Comparison of ENCODE assay signal across 10 cellular contexts in genomic region chr2:63059434-63060078, GRCh38. TPM values are rescaled to one million over a fixed set of nuclear protein-coding genes. Genes with fewer than 3 reads are reported as not detected.
DNase-seq lines count a peak whose midpoint lies in the region; ATAC-seq and TF ChIP-seq lines count a peak whose summit lies in the region.
"Had no signal": no experiment of that assay in that cellular context is flagged by ENCODE, and none has a peak within 500 bp of the region (broad histone marks: within the 10 kb centered on the region; RNA-seq: fewer than 3 reads in every experiment).

No MANE protein-coding gene starts in this region.

- H3K4me3 ChIP-seq in Panc1 (ENCODE audit: low read depth in 2 of 2, low read length in 2 of 2): peak overlapping the region; percentile 30 to 45
- H3K4me3 ChIP-seq in iPS-15b (ENCODE audit: low read depth, low read length): peak overlapping the region; percentile 46
- H3K4me3 ChIP-seq in skeletal muscle satellite cell (ENCODE audit: low read length): no peak overlapping the region
- H3K4me3 ChIP-seq in prostate gland: no peak overlapping the region

- WGBS in prostate gland: 4% methylated on average over 49 of the region's 54 CpGs

- H3K9ac ChIP-seq in iPS-15b (ENCODE audit: low read depth, low read length) (no peak overlapping the region), skeletal muscle satellite cell (ENCODE audit: low read depth, low read length) (no peak overlapping the region)

- in situ Hi-C loops in Panc1 (cut with HindIII; ENCODE audit: low pct_unique_long_range_greater_than_20kb, low sequenced_read_pairs): no loop called here

- no peaks in the 10 kb centered on the region for H3K36me3 Mint-ChIP-seq in activated CD4-positive, alpha-beta T cell treated with anti-CD3 and anti-CD28 coated beads for 36 hours (ENCODE audit: low read depth)

- CTCF ChIA-PET in activated CD4-positive, alpha-beta T cell treated with anti-CD3 and anti-CD28 coated beads for 36 hours (lab: Charles Lee): no interaction called here
- CTCF ChIA-PET in Panc1 (lab: Charles Lee): no interaction called here

- H3K9me3 ChIP-seq in Panc1 (ENCODE audit: control insufficient read depth, insufficient read depth, low read depth, low read length) (no peaks in the 10 kb centered on the region), iPS-15b (ENCODE audit: control insufficient read depth, insufficient read depth, low read length) (no peaks in the 10 kb centered on the region), skeletal muscle satellite cell (replicated peaks; ENCODE audit: low read length) (peaks cover 2% of the 10 kb centered on the region), prostate gland (no peaks in the 10 kb centered on the region)

- no peak overlapping the region for H3K27ac Mint-ChIP-seq in activated CD4-positive, alpha-beta T cell treated with anti-CD3 and anti-CD28 coated beads for 36 hours

- peaks cover 70% of the 10 kb centered on the region for H3K27me3 Mint-ChIP-seq in activated CD4-positive, alpha-beta T cell treated with anti-CD3 and anti-CD28 coated beads for 36 hours

- H3K27ac ChIP-seq in Panc1 (ENCODE audit: low read length): no peak overlapping the region
- no peak overlapping the region for H3K27ac ChIP-seq in prostate gland
- H3K27ac ChIP-seq: adrenal gland had no signal

- intact Hi-C loops in activated CD4-positive, alpha-beta T cell treated with anti-CD3 and anti-CD28 coated beads for 36 hours (cut with DNase I, micrococcal nuclease): loop anchor here in 1 of 2 experiments (10.0 kb wide), 2 partner anchors 275 to 375 kb away; no protein-coding TSS in a partner anchor
- intact Hi-C loops in Panc1 (cut with micrococcal nuclease; ENCODE audit: unreplicated experiment) (no loop called here), prostate gland (cut with DNase I) (no loop called here)

- no peak for TF ChIP-seq POLR2A in prostate gland (IDR thresholded peaks at IDR 0.05)

- no peaks in the 10 kb centered on the region for H3K9me3 Mint-ChIP-seq in activated CD4-positive, alpha-beta T cell treated with anti-CD3 and anti-CD28 coated beads for 36 hours (ENCODE audit: low read depth)

- TF ChIP-seq CTCF in Panc1 (IDR thresholded peaks at IDR 0.05) (no peak), prostate gland (IDR thresholded peaks at IDR 0.05) (no peak)

- H3K4me3 Mint-ChIP-seq in activated CD4-positive, alpha-beta T cell treated with anti-CD3 and anti-CD28 coated beads for 36 hours: peak overlapping the region; percentile 27

- H3K27me3 ChIP-seq in Panc1 (ENCODE audit: control insufficient read depth, insufficient read depth, low read length) (peaks cover 6% of the 10 kb centered on the region), iPS-15b (ENCODE audit: control insufficient read depth, insufficient read depth, low read length) (peaks cover 94% of the 10 kb centered on the region), skeletal muscle satellite cell (ENCODE audit: control insufficient read depth, insufficient read depth, low read length) (peaks cover 95% of the 10 kb centered on the region), prostate gland (replicated peaks; ENCODE audit: insufficient read depth) (peaks cover 48% of the 10 kb centered on the region)

- no TSS peak for BruUV-seq in Panc1 (replicated peaks; lab: Mats Ljungman, UMichigan)

- ATAC-seq in activated CD4-positive, alpha-beta T cell treated with anti-CD3 and anti-CD28 coated beads for 36 hours: no peak
- ATAC-seq in Panc1: peak; percentile 62

- peak; percentile 23 for DNase-seq in activated CD4-positive, alpha-beta T cell treated with anti-CD3 and anti-CD28 coated beads for 36 hours
- no peak for DNase-seq in activated CD4-positive, alpha-beta T cell treated with anti-CD3 and anti-CD28 coated beads, Interleukin-2, amount 50 U/mL, for 4 hours
- DNase-seq in Panc1 (ENCODE audit: low read depth, low spot score) (no peak), NCI-H1092 treated with DMSO at 0.1 percent for 48 hours (lab: John Stamatoyannopoulos, UW) (no peak), 8988T (no peak), prostate gland (ENCODE audit: low spot score) (no peak)
- DNase-seq: adrenal gland had no signal

- peaks cover 47% of the 10 kb centered on the region for H3K4me1 Mint-ChIP-seq in activated CD4-positive, alpha-beta T cell treated with anti-CD3 and anti-CD28 coated beads for 36 hours

- POLR2A ChIA-PET in activated CD4-positive, alpha-beta T cell treated with anti-CD3 and anti-CD28 coated beads for 36 hours (lab: Charles Lee): no interaction called here
- POLR2A ChIA-PET in Panc1 (lab: Charles Lee): interaction anchor here (0.6 kb wide), 1 partner anchor 39 kb away, joined by 16 read pairs; no protein-coding TSS in a partner anchor

- no peaks in the 10 kb centered on the region for H3K36me3 ChIP-seq in Panc1 (ENCODE audit: control insufficient read depth, insufficient read depth, low read length)
- H3K36me3 ChIP-seq in iPS-15b (ENCODE audit: control insufficient read depth, insufficient read depth, low read length): no peaks in the 10 kb centered on the region
- no peaks in the 10 kb centered on the region for H3K36me3 ChIP-seq in skeletal muscle satellite cell (ENCODE audit: insufficient read depth, low read length)
- no peaks in the 10 kb centered on the region for H3K36me3 ChIP-seq in prostate gland
- H3K36me3 ChIP-seq: adrenal gland had no signal

- H3K4me2 ChIP-seq in skeletal muscle satellite cell (ENCODE audit: low read length): peak overlapping the region; percentile 68

- H3K4me1 ChIP-seq in Panc1 (ENCODE audit: control insufficient read depth, insufficient read depth, low read length): no peaks in the 10 kb centered on the region
- peaks cover 18% of the 10 kb centered on the region for H3K4me1 ChIP-seq in iPS-15b (ENCODE audit: control insufficient read depth, insufficient read depth, low read length)
- H3K4me1 ChIP-seq in skeletal muscle satellite cell (ENCODE audit: control insufficient read depth, insufficient read depth, low read length): peaks cover 26% of the 10 kb centered on the region
- H3K4me1 ChIP-seq in prostate gland (replicated peaks): no peaks in the 10 kb centered on the region

RNA-seq across cellular contexts. Expression of gene OTX1, which starts 8.9 kb away (rescaled TPM):
- not detected for total RNA-seq in activated CD4-positive, alpha-beta T cell treated with anti-CD3 and anti-CD28 coated beads for 36 hours
- total RNA-seq in Panc1 (2021; ENCODE audit: unreplicated experiment) (4.2 TPM), prostate gland (1 to 10 TPM; 2.0 to 2.2 TPM)
- 3.2 TPM for polyA plus RNA-seq in Panc1 (2012; ENCODE audit: insufficient read length)
- total RNA-seq in skeletal muscle satellite cell (2012; rRNA removed): not detected in 2 replicates
- total RNA-seq: adrenal gland, fibroblast of villous mesenchyme had no signal

Comparison
In these comparisons a context has a peak if more than half of its experiments do, and no peak if none do; other contexts are left out.
1. H3K4me3 ChIP-seq: peak in Panc1 (2 of 2) and iPS-15b (single experiment); none in skeletal muscle satellite cell (single experiment) and prostate gland (0 of 2).